Comparison of ENCODE assay signal across 8 cellular contexts in genomic region chr1:244319283-244320132, GRCh38.
DNase-seq lines count a peak whose midpoint lies in the region; ATAC-seq and TF ChIP-seq lines count a peak whose summit lies in the region.

No MANE protein-coding gene starts in this region.

- H3K4ac ChIP-seq in neuronal stem cell (ENCODE audit: low read length), result no peak overlapping the region

- DNase-seq in Right ventricle myocardium superior (no peak), left ventricle myocardium inferior (no peak), astrocyte of the hippocampus (ENCODE audit: low read depth, low spot score) (peak; percentile 44), neuronal stem cell (ENCODE audit: low spot score) (no peak), NCI-H1417 treated with DMSO at 0.1 percent for 48 hours (lab: John Stamatoyannopoulos, UW) (no peak), ureter (ENCODE audit: low spot score) (no peak)

- H2BK5ac ChIP-seq in neuronal stem cell (ENCODE audit: low read length), result no peak overlapping the region

- H3K23ac ChIP-seq in neuronal stem cell (ENCODE audit: low read depth, low read length, poor library complexity), result no peak overlapping the region

- H2BK120ac ChIP-seq in neuronal stem cell (ENCODE audit: low read depth, low read length), result no peak overlapping the region

- H2BK15ac ChIP-seq in neuronal stem cell (ENCODE audit: low read length), result no peak overlapping the region

- H3K4me3 ChIP-seq in left ventricle myocardium inferior, result no peak overlapping the region
- no peak overlapping the region for H3K4me3 ChIP-seq in OCI-LY3 (ENCODE audit: low read length)
- H3K4me3 ChIP-seq in neuronal stem cell (ENCODE audit: low read length in 2 of 2), result no peak overlapping the region

- H4K20me1 ChIP-seq in OCI-LY3 (ENCODE audit: insufficient read depth, low read length), result no peaks in the 10 kb centered on the region

- no peak overlapping the region for H4K8ac ChIP-seq in neuronal stem cell (ENCODE audit: low read depth, low read length)

- H3K79me1 ChIP-seq in neuronal stem cell (ENCODE audit: low read depth, low read length), result no peaks in the 10 kb centered on the region

- peak overlapping the region; percentile 5; the same call in 1 of the 2 replicates for H3K4me2 ChIP-seq in OCI-LY3 (ENCODE audit: low read length)
- H3K4me2 ChIP-seq in neuronal stem cell (ENCODE audit: insufficient read depth, low read length, poor library complexity, severe bottlenecking), result no peak overlapping the region

- intact Hi-C loops in Right ventricle myocardium superior (cut with DNase I) (no loop called here), left ventricle myocardium inferior (cut with micrococcal nuclease) (no loop called here)

- peak overlapping the region; percentile 85 for H2AFZ ChIP-seq in OCI-LY3 (ENCODE audit: low read depth, low read length)
- peak overlapping the region; percentile 59 for H2AFZ ChIP-seq in neuronal stem cell (ENCODE audit: low read length)

- WGBS in neuronal stem cell (ENCODE audit: extremely low coverage in 2 of 2, insufficient read length in 2 of 2, insufficient replicate concordance in 1 of 2), 2 donors, result no CpG with 5 or more reads among the region's 9 CpGs

- H3K4me1 ChIP-seq in left ventricle myocardium inferior, result peaks cover 15% of the 10 kb centered on the region
- peaks cover 10% of the 10 kb centered on the region for H3K4me1 ChIP-seq in OCI-LY3 (ENCODE audit: low read length)
- H3K4me1 ChIP-seq in neuronal stem cell (ENCODE audit: control insufficient read depth in 2 of 2, insufficient read depth in 1 of 2, low read depth in 1 of 2, low read length in 2 of 2), result peaks cover 1 to 2% of the 10 kb centered on the region in 2 donors

- H3K27me3 ChIP-seq in left ventricle myocardium inferior (ENCODE audit: low read depth), result no peaks in the 10 kb centered on the region
- H3K27me3 ChIP-seq in OCI-LY3 (ENCODE audit: low read depth, low read length), result no peaks in the 10 kb centered on the region
- H3K27me3 ChIP-seq in neuronal stem cell (ENCODE audit: control insufficient read depth in 3 of 3, insufficient read depth in 3 of 3, low read depth in 1 of 3, low read length in 3 of 3), result no peaks in the 10 kb centered on the region

- H3K36me3 ChIP-seq in left ventricle myocardium inferior (no peaks in the 10 kb centered on the region), OCI-LY3 (replicated peaks; ENCODE audit: low read depth, low read length) (no peaks in the 10 kb centered on the region), neuronal stem cell (replicated peaks in 1 of 2; ENCODE audit: control insufficient read depth in 2 of 2, insufficient read depth in 2 of 2, low read length in 2 of 2) (no peaks in the 10 kb centered on the region)

- no peak overlapping the region for H3K27ac ChIP-seq in left ventricle myocardium inferior (replicated peaks)
- no peak overlapping the region for H3K27ac ChIP-seq in OCI-LY3 (ENCODE audit: low read length)
- H3K27ac ChIP-seq in neuronal stem cell (replicated peaks; ENCODE audit: low read length), result no peak overlapping the region

- no peak overlapping the region for H4K91ac ChIP-seq in neuronal stem cell (ENCODE audit: low read depth, low read length, poor library complexity)

- H3K18ac ChIP-seq in neuronal stem cell (ENCODE audit: low read length), result no peak overlapping the region

- H3K79me2 ChIP-seq in OCI-LY3 (ENCODE audit: low read length), result no peaks in the 10 kb centered on the region

- no peak overlapping the region for H3K9ac ChIP-seq in OCI-LY3 (ENCODE audit: low read length)
- no peak overlapping the region for H3K9ac ChIP-seq in neuronal stem cell (ENCODE audit: low read depth, low read length, poor library complexity)

- H3K14ac ChIP-seq in neuronal stem cell (ENCODE audit: low read length), result no peak overlapping the region

- no peak overlapping the region for H2BK12ac ChIP-seq in neuronal stem cell (ENCODE audit: low read length)

- H3K9me3 ChIP-seq in left ventricle myocardium inferior (replicated peaks) (no peaks in the 10 kb centered on the region), OCI-LY3 (ENCODE audit: insufficient read depth, low read length) (no peaks in the 10 kb centered on the region), neuronal stem cell (replicated peaks in 1 of 2; ENCODE audit: control insufficient read depth in 2 of 2, insufficient read depth in 1 of 2, low read depth in 1 of 2, low read length in 2 of 2) (peaks cover 2 to 6% of the 10 kb centered on the region in 2 donors)

- H2AK5ac ChIP-seq in neuronal stem cell (ENCODE audit: low read depth, low read length), result no peak overlapping the region

- TF ChIP-seq CTCF in left ventricle myocardium inferior (IDR thresholded peaks at IDR 0.05; ENCODE audit: borderline replicate concordance), result no peak
- TF ChIP-seq CTCF in OCI-LY3 (IDR thresholded peaks at IDR 0.05; ENCODE audit: low read depth, low read length), result no peak

- peak; percentile 45 for ATAC-seq in Right ventricle myocardium superior (ENCODE audit: poor library complexity)
- peak; percentile 79 for ATAC-seq in HG02870 (IDR thresholded peaks at IDR 0.05; ENCODE audit: unreplicated experiment)
